11 cellular contexts compared by ENCODE assay signal in the genomic region with DNA sequence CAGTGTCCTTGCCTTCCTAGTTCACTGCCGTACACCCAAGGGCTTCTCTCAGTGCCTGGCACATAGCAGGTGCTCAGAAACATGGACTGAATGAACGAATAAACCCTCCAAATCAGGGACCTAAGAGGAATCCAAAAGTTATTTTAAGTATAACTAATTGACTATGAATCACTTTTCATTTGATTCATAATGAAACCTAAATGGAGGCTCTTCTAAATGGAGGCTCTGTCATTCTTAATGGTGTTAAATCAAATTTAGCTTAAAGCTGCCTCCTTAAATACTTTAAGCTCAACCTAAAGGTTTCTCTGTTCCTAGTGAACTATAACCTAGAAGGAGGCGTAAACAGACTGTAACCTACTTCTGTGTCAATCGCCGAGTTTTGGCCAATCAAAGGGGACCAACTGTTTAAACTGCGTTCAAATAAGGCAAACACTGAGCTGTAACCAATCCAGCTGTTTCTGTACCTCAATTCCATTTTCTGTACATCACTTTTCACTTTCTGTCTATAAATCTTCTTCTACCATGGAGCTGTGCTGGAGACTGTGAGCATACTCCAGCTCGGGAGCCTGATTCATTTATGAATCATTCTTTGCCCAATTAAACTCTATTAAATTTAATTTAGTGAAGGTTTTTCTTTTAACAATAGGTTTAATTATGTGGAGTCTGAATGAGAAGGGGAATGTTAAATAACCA. TPM values are rescaled to one million over a fixed set of nuclear protein-coding genes. Genes with fewer than 3 reads are reported as not detected.
A peak's percentile ranks its signal among the peaks of the same experiment; 100 is the strongest.
DNase-seq lines count a peak whose midpoint lies in the region; ATAC-seq and TF ChIP-seq lines count a peak whose summit lies in the region.
"Had no signal": no experiment of that assay in that cellular context is flagged by ENCODE, and none has a peak within 500 bp of the region (broad histone marks: within the 10 kb centered on the region; RNA-seq: fewer than 3 reads in every experiment).

No MANE protein-coding gene starts in this region.

- no peaks in the 10 kb centered on the region for H3K4me1 ChIP-seq in CD8-positive, alpha-beta memory T cell (ENCODE audit: insufficient read depth, low read length)

- peak; percentile 55 for ATAC-seq in GM19455 (IDR thresholded peaks at IDR 0.05; ENCODE audit: unreplicated experiment)
- peak; percentile 56 for ATAC-seq in effector memory CD8-positive, alpha-beta T cell (replicated peaks)

- H3K27ac Mint-ChIP-seq in effector memory CD8-positive, alpha-beta T cell = peak overlapping the region; percentile 85 to 91
- H3K27ac Mint-ChIP-seq in stimulated activated naive CD8-positive, alpha-beta T cell treated with anti-CD3 and anti-CD28 coated beads, Interleukin-15, Interleukin-2, amounts not matched to agents 100 ng/mL and 50 ng/mL, for 24 hours = peak overlapping the region; percentile 36
- H3K27ac Mint-ChIP-seq in progenitor cell of endocrine pancreas = no peak overlapping the region
- H3K27ac Mint-ChIP-seq in CD8-positive, alpha-beta memory T cell = peak overlapping the region in 3 of 8 donors; percentile 5 to 43 (median 24)

- no peaks in the 10 kb centered on the region for H3K27me3 ChIP-seq in CD8-positive, alpha-beta memory T cell (ENCODE audit: insufficient read depth, low read length, poor library complexity, severe bottlenecking)
- H3K27me3 ChIP-seq: upper lobe of left lung had no signal

- peaks cover 10 to 13% of the 10 kb centered on the region in 2 donors for H3K4me1 Mint-ChIP-seq in effector memory CD8-positive, alpha-beta T cell (ENCODE audit: low read depth in 2 of 2)
- peaks cover 17% of the 10 kb centered on the region for H3K4me1 Mint-ChIP-seq in stimulated activated naive CD8-positive, alpha-beta T cell treated with anti-CD3 and anti-CD28 coated beads, Interleukin-15, Interleukin-2, amounts not matched to agents 100 ng/mL and 50 ng/mL, for 24 hours (ENCODE audit: low read depth)
- peaks cover 9% of the 10 kb centered on the region for H3K4me1 Mint-ChIP-seq in progenitor cell of endocrine pancreas (ENCODE audit: low read depth)
- H3K4me1 Mint-ChIP-seq in CD8-positive, alpha-beta memory T cell = peaks cover 1 to 10% (median 2%) of the 10 kb centered on the region in 3 donors

- no peaks in the 10 kb centered on the region for H3K27me3 Mint-ChIP-seq in effector memory CD8-positive, alpha-beta T cell
- no peaks in the 10 kb centered on the region for H3K27me3 Mint-ChIP-seq in stimulated activated naive CD8-positive, alpha-beta T cell treated with anti-CD3 and anti-CD28 coated beads, Interleukin-15, Interleukin-2, amounts not matched to agents 100 ng/mL and 50 ng/mL, for 24 hours
- H3K27me3 Mint-ChIP-seq in progenitor cell of endocrine pancreas = no peaks in the 10 kb centered on the region
- peaks cover 0 to 2% of the 10 kb centered on the region in 2 donors for H3K27me3 Mint-ChIP-seq in CD8-positive, alpha-beta memory T cell

- H3K27ac ChIP-seq in CD8-positive, alpha-beta memory T cell (ENCODE audit: low read depth, low read length) = no peak overlapping the region
- H3K27ac ChIP-seq: upper lobe of left lung had no signal

- peak overlapping the region in 1 of 2 donors; percentile 10 for H3K4me3 Mint-ChIP-seq in effector memory CD8-positive, alpha-beta T cell
- H3K4me3 Mint-ChIP-seq in stimulated activated naive CD8-positive, alpha-beta T cell treated with anti-CD3 and anti-CD28 coated beads, Interleukin-15, Interleukin-2, amounts not matched to agents 100 ng/mL and 50 ng/mL, for 24 hours = no peak overlapping the region
- H3K4me3 Mint-ChIP-seq in progenitor cell of endocrine pancreas (ENCODE audit: low read depth) = no peak overlapping the region
- no peak overlapping the region for H3K4me3 Mint-ChIP-seq in CD8-positive, alpha-beta memory T cell
- H3K4me3 Mint-ChIP-seq: H9 had no signal

- no peaks in the 10 kb centered on the region for H3K9me3 ChIP-seq in CD8-positive, alpha-beta memory T cell (ENCODE audit: low read length)
- H3K9me3 ChIP-seq: upper lobe of left lung had no signal

- H3K36me3 Mint-ChIP-seq in effector memory CD8-positive, alpha-beta T cell (ENCODE audit: insufficient read depth) = peaks cover 10% of the 10 kb centered on the region
- H3K36me3 Mint-ChIP-seq in stimulated activated naive CD8-positive, alpha-beta T cell treated with anti-CD3 and anti-CD28 coated beads, Interleukin-15, Interleukin-2, amounts not matched to agents 100 ng/mL and 50 ng/mL, for 24 hours (ENCODE audit: low read depth) = peaks cover 5% of the 10 kb centered on the region
- peaks cover 10% of the 10 kb centered on the region for H3K36me3 Mint-ChIP-seq in progenitor cell of endocrine pancreas (ENCODE audit: insufficient read depth)
- H3K36me3 Mint-ChIP-seq in CD8-positive, alpha-beta memory T cell = peaks cover 8 to 21% (median 9%) of the 10 kb centered on the region in 3 donors

- no peaks in the 10 kb centered on the region for H3K9me3 Mint-ChIP-seq in effector memory CD8-positive, alpha-beta T cell
- no peaks in the 10 kb centered on the region for H3K9me3 Mint-ChIP-seq in stimulated activated naive CD8-positive, alpha-beta T cell treated with anti-CD3 and anti-CD28 coated beads, Interleukin-15, Interleukin-2, amounts not matched to agents 100 ng/mL and 50 ng/mL, for 24 hours
- peaks cover 9% of the 10 kb centered on the region for H3K9me3 Mint-ChIP-seq in progenitor cell of endocrine pancreas (ENCODE audit: low read depth)
- no peaks in the 10 kb centered on the region for H3K9me3 Mint-ChIP-seq in CD8-positive, alpha-beta memory T cell
- H3K9me3 Mint-ChIP-seq: H9 had no signal

- no peak overlapping the region for H3K4me3 ChIP-seq in CD8-positive, alpha-beta memory T cell (ENCODE audit: low read length)
- H3K4me3 ChIP-seq: upper lobe of left lung had no signal

- DNase-seq in NCI-H69 (lab: John Stamatoyannopoulos, UW) = peak; percentile 15
- DNase-seq in effector memory CD8-positive, alpha-beta T cell = no peak
- DNase-seq in putamen (ENCODE audit: low spot score) = no peak
- no peak for DNase-seq in progenitor cell of endocrine pancreas (ENCODE audit: low spot score, unreplicated experiment)
- DNase-seq in CD8-positive, alpha-beta memory T cell = no peak
- DNase-seq: activated naive CD4-positive, alpha-beta T cell; H9; stimulated activated CD4-positive, alpha-beta T cell treated with anti-CD3 and anti-CD28 coated beads, Interleukin-2, amount 100 ng/mL, for 48 hours; upper lobe of left lung had no signal

- H3K36me3 ChIP-seq in CD8-positive, alpha-beta memory T cell (ENCODE audit: insufficient read depth, low read length) = no peaks in the 10 kb centered on the region

- CTCF ChIA-PET in CD8-positive, alpha-beta memory T cell (lab: Charles Lee) = no interaction called here

- POLR2A ChIA-PET in CD8-positive, alpha-beta memory T cell (lab: Charles Lee) = no interaction called here

- TF ChIP-seq CTCF in progenitor cell of endocrine pancreas (IDR thresholded peaks at IDR 0.05; ENCODE audit: unreplicated experiment) = no peak

RNA-seq across cellular contexts. Expression of a gene that starts 11.0 kb away (rescaled TPM):
- 13.3 and 15.8 TPM in 2 replicates for total RNA-seq in progenitor cell of endocrine pancreas
- 1 to 10 TPM; 3.6 to 4.0 TPM for total RNA-seq in CD8-positive, alpha-beta memory T cell
- 5.3 TPM for polyA plus RNA-seq in CD8-positive, alpha-beta memory T cell

RNA-seq across cellular contexts. Expression of a gene that starts 42.8 kb away (rescaled TPM):
- 51.3 and 52.1 TPM in 2 replicates for total RNA-seq in progenitor cell of endocrine pancreas
- total RNA-seq in CD8-positive, alpha-beta memory T cell = 10 to 100 TPM; 50.5 to 58.3 TPM
- 89.8 TPM for polyA plus RNA-seq in CD8-positive, alpha-beta memory T cell
